Comparison of ENCODE assay signal across 8 cellular contexts in the genomic region with DNA sequence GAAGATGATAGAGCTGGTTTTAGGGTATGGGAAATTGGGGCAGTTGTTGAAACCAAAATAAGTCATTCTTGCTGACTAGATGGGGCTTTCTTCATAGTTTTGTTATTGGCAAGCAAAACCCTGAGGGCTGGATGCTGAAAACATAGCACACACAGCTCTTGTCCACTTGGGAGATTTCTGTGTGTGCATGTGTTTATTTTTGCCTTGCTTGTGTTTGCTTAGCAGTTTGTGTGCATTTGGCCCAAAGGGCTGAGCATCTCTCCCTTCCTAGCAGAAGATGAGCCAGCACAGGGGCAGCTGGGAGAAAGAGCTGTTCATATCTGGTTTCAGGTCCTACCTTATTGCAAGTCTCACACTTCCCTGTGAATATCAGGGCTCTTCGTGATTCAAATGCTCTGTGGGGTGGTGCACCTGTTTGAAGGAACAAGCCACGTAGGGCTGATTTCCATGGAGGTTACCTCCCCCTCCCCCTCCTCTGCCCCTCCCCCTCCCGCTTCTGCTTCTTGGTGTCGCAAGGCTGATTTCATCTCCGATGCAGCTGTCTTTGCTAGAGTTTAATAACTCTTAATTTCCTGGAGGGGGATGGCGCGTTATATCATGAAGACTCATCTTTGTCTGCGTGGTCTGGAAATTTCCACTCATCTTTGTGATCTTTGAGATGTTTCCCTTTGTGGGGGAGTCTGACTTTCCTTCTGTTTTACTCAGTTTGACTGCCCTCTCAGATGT.
DNase-seq lines count a peak whose midpoint lies in the region; ATAC-seq and TF ChIP-seq lines count a peak whose summit lies in the region.

No MANE protein-coding gene starts in this region.

- TF ChIP-seq POLR2A in uterus (IDR thresholded peaks at IDR 0.05): no peak

- H3K4me1 ChIP-seq in lower lobe of right lung: peaks cover 47% of the 10 kb centered on the region
- H3K4me1 ChIP-seq in uterus: peaks cover 0 to 8% of the 10 kb centered on the region in 2 donors

- H3K27ac ChIP-seq in lower lobe of right lung: peak overlapping the region; percentile 12
- H3K27ac ChIP-seq in uterus: peak overlapping the region; percentile 5 to 24

- H3K27me3 ChIP-seq in lower lobe of right lung (ENCODE audit: low read depth) (no peaks in the 10 kb centered on the region), uterus (no peaks in the 10 kb centered on the region)

- peak; percentile 63 for ATAC-seq in GM18867 (IDR thresholded peaks at IDR 0.05; ENCODE audit: unreplicated experiment)
- peak; percentile 57 for ATAC-seq in HG02588 (IDR thresholded peaks at IDR 0.05; ENCODE audit: unreplicated experiment)
- ATAC-seq in lower lobe of right lung: peak; percentile 26 to 46

- H3K9me3 ChIP-seq in lower lobe of right lung (peaks cover 1% of the 10 kb centered on the region), uterus (no peaks in the 10 kb centered on the region)

- intact Hi-C loops in lower lobe of right lung (cut with DNase I): no loop called here
- intact Hi-C loops in uterus (cut with DNase I; ENCODE audit: low total_unique reads): no loop called here

- H3K36me3 ChIP-seq in lower lobe of right lung: peaks cover 4% of the 10 kb centered on the region
- no peaks in the 10 kb centered on the region for H3K36me3 ChIP-seq in uterus

- TF ChIP-seq CTCF in lower lobe of right lung (IDR thresholded peaks at IDR 0.05) (no peak), uterus (IDR thresholded peaks at IDR 0.05) (no peak)

- DNase-seq in NOMO-1 treated with DMSO at 0.1 percent for 48 hours (lab: John Stamatoyannopoulos, UW; ENCODE audit: unreplicated experiment) (peak; percentile 38), lower lobe of right lung (no peak), uterus (peak; percentile 26 to 33), GDM1 (lab: John Stamatoyannopoulos, UW) (no peak), NCI-H128 (lab: John Stamatoyannopoulos, UW; ENCODE audit: unreplicated experiment) (no peak)
- no peak for DNase-seq in effector CD8-positive, alpha-beta T cell (lab: John Stamatoyannopoulos, UW)

- H3K4me3 ChIP-seq in lower lobe of right lung (no peak overlapping the region), uterus (no peak overlapping the region)

Comparison
In these comparisons a context has a peak if more than half of its experiments do, and no peak if none do; other contexts are left out.
1. DNase-seq: peak in NOMO-1 treated with DMSO at 0.1 percent for 48 hours (single experiment) and uterus (2 of 2); none in lower lobe of right lung (single experiment), GDM1 (single experiment), NCI-H128 (single experiment) and effector CD8-positive, alpha-beta T cell (single experiment).
2. Peak in every context shown above with its lines, with median percentiles within 50 percentile points of each other: ATAC-seq.